ENCODE assay signal across 3 cellular contexts in the genomic region with DNA sequence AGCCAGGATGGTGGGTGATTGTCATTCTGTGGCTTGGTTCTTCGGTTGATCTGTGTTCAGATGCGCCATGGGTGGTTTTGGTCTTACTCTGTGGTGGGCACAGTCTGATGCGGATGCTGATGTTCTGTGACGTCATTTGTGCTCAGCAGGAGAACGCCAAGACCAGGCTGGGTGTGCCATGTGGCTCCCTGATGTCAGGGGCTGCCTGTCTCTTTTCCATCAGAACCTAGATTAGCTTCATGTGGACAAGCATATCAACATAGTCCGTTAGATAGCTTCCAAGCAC.
TF ChIP-seq lines count a peak whose summit lies in the region.

No MANE protein-coding gene starts in this region.

TF ChIP-seq in GM23338, 12 proteins besides CTCF, POLR2A, EP300 and RAD21:
- TF ChIP-seq CREB1 (CRISPR knock-in tag; IDR thresholded peaks at IDR 0.05; ENCODE audit: low read depth), result no peak
- no peak for TF ChIP-seq STAT1 (IDR thresholded peaks at IDR 0.05; ENCODE audit: unreplicated experiment)
- TF ChIP-seq ZNF114 (CRISPR knock-in tag; IDR thresholded peaks at IDR 0.05), result no peak
- TF ChIP-seq POLR2AphosphoS5 (IDR thresholded peaks at IDR 0.05; ENCODE audit: low read depth), result no peak

TF ChIP-seq in IMR-90, 13 proteins besides CTCF, POLR2A, EP300 and RAD21:
- TF ChIP-seq, protein P1, sequence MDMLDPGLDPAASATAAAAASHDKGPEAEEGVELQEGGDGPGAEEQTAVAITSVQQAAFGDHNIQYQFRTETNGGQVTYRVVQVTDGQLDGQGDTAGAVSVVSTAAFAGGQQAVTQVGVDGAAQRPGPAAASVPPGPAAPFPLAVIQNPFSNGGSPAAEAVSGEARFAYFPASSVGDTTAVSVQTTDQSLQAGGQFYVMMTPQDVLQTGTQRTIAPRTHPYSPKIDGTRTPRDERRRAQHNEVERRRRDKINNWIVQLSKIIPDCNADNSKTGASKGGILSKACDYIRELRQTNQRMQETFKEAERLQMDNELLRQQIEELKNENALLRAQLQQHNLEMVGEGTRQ (IDR thresholded peaks at IDR 0.05; ENCODE audit: low read depth, low read length), result no peak
- TF ChIP-seq RCOR1 (IDR thresholded peaks at IDR 0.05; ENCODE audit: insufficient replicate concordance, low read length), result no peak
- TF ChIP-seq, protein P2, sequence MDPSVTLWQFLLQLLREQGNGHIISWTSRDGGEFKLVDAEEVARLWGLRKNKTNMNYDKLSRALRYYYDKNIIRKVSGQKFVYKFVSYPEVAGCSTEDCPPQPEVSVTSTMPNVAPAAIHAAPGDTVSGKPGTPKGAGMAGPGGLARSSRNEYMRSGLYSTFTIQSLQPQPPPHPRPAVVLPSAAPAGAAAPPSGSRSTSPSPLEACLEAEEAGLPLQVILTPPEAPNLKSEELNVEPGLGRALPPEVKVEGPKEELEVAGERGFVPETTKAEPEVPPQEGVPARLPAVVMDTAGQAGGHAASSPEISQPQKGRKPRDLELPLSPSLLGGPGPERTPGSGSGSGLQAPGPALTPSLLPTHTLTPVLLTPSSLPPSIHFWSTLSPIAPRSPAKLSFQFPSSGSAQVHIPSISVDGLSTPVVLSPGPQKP (IDR thresholded peaks at IDR 0.05; ENCODE audit: borderline replicate concordance, low read depth, low read length), result no peak
- no peak for TF ChIP-seq NFE2L2 (IDR thresholded peaks at IDR 0.05; ENCODE audit: low read depth, low read length)
- no peak for TF ChIP-seq MAFK (IDR thresholded peaks at IDR 0.05; ENCODE audit: low read depth, low read length)
- TF ChIP-seq RFX5 (IDR thresholded peaks at IDR 0.05; ENCODE audit: low read depth, low read length), result no peak
- TF ChIP-seq BHLHE40 (IDR thresholded peaks at IDR 0.05; ENCODE audit: low read depth, low read length), result no peak

TF ChIP-seq in H1, 55 proteins besides CTCF, POLR2A, EP300 and RAD21:
- TF ChIP-seq RFX5 (IDR thresholded peaks at IDR 0.05; ENCODE audit: borderline replicate concordance, low read depth, low read length), result no peak
- no peak for TF ChIP-seq FOSL1 (IDR thresholded peaks at IDR 0.05; ENCODE audit: insufficient read depth, low read depth, low read length)
- TF ChIP-seq, protein P1 (IDR thresholded peaks at IDR 0.05; ENCODE audit: low read length), result no peak
- no peak for TF ChIP-seq CREB1 (IDR thresholded peaks at IDR 0.05)
- TF ChIP-seq JUND (IDR thresholded peaks at IDR 0.05; ENCODE audit: low read length), result no peak
- TF ChIP-seq TBP (IDR thresholded peaks at IDR 0.05; ENCODE audit: low read depth, low read length), result no peak
- no peak for TF ChIP-seq SIX5 (IDR thresholded peaks at IDR 0.05; ENCODE audit: low read depth, low read length)
- no peak for TF ChIP-seq SP1 (IDR thresholded peaks at IDR 0.05; ENCODE audit: low read depth, low read length)
- no peak for TF ChIP-seq CEBPB (IDR thresholded peaks at IDR 0.05; ENCODE audit: low read depth, low read length)
- TF ChIP-seq PHF8 (conservative IDR thresholded peaks at IDR 0.05; ENCODE audit: low read depth, low read length), result no peak
- no peak for TF ChIP-seq NANOG (IDR thresholded peaks at IDR 0.05; ENCODE audit: insufficient read depth, low read depth, low read length, poor library complexity, severe bottlenecking)
- TF ChIP-seq JUN (IDR thresholded peaks at IDR 0.05; ENCODE audit: low read depth, low read length), result no peak
- TF ChIP-seq BACH1 (IDR thresholded peaks at IDR 0.05; ENCODE audit: low read length), result no peak
- no peak for TF ChIP-seq TCF12 (IDR thresholded peaks at IDR 0.05; ENCODE audit: low read depth, low read length)
- no peak for TF ChIP-seq SP4 (IDR thresholded peaks at IDR 0.05; ENCODE audit: low read length)
- TF ChIP-seq RNF2 (IDR thresholded peaks at IDR 0.05; ENCODE audit: borderline replicate concordance, low read depth, low read length, missing control alignments, poor library complexity, severe bottlenecking), result no peak
- TF ChIP-seq ASH2L (IDR thresholded peaks at IDR 0.05; ENCODE audit: low read length), result no peak
- no peak for TF ChIP-seq HDAC6 (IDR thresholded peaks at IDR 0.05; ENCODE audit: low read depth, low read length)
- TF ChIP-seq, protein P3, sequence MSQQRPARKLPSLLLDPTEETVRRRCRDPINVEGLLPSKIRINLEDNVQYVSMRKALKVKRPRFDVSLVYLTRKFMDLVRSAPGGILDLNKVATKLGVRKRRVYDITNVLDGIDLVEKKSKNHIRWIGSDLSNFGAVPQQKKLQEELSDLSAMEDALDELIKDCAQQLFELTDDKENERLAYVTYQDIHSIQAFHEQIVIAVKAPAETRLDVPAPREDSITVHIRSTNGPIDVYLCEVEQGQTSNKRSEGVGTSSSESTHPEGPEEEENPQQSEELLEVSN (IDR thresholded peaks at IDR 0.05), result no peak; the same call in 1 of the 2 replicates
